Comparison of ENCODE assay signal across 11 cellular contexts in genomic region chr4:83115000-83115399, GRCh38. TPM values are rescaled to one million over a fixed set of nuclear protein-coding genes. Genes with fewer than 3 reads are reported as not detected.
DNase-seq lines count a peak whose midpoint lies in the region; FAIRE-seq and TF ChIP-seq lines count a peak whose summit lies in the region.
"Had no signal": no experiment of that assay in that cellular context is flagged by ENCODE, and none has a peak within 500 bp of the region (broad histone marks: within the 10 kb centered on the region; RNA-seq: fewer than 3 reads in every experiment).

No MANE protein-coding gene starts in this region.

- H3K9me3 ChIP-seq in Peyer's patch (no peaks in the 10 kb centered on the region), endothelial cell of umbilical vein (replicated peaks; ENCODE audit: control insufficient read depth, insufficient read depth, low read length) (no peaks in the 10 kb centered on the region), smooth muscle cell (replicated peaks; ENCODE audit: low read depth) (no peaks in the 10 kb centered on the region)
- H3K9me3 ChIP-seq: testis had no signal

- H3K4me1 ChIP-seq in Peyer's patch (peaks cover 0 to 26% (median 5%) of the 10 kb centered on the region in 4 donors), endothelial cell of umbilical vein (ENCODE audit: control insufficient read depth, extremely low read depth, insufficient read depth, low read length) (peaks cover 9% of the 10 kb centered on the region), smooth muscle cell (ENCODE audit: low read depth) (no peaks in the 10 kb centered on the region)
- H3K4me1 ChIP-seq: testis had no signal

- peak overlapping the region; percentile 64 to 88 (median 74) for H3K27ac ChIP-seq in Peyer's patch
- H3K27ac ChIP-seq in endothelial cell of umbilical vein (ENCODE audit: insufficient read depth, low read depth, low read length): no peak overlapping the region
- peak overlapping the region; percentile 40 for H3K27ac ChIP-seq in smooth muscle cell (ENCODE audit: low read depth)
- H3K27ac ChIP-seq: testis had no signal

- no TSS peak for BruUV-seq in endothelial cell of umbilical vein (replicated peaks; lab: Mats Ljungman, UMichigan)

- peak; percentile 73 for DNase-seq in NCI-H510A treated with DMSO at 0.1 percent for 48 hours (lab: John Stamatoyannopoulos, UW)
- no peak for DNase-seq in NCI-H510A (lab: John Stamatoyannopoulos, UW)
- no peak for DNase-seq in Peyer's patch
- no peak for DNase-seq in endothelial cell of umbilical vein (ENCODE audit: low read depth, low spot score)
- DNase-seq in smooth muscle cell (lab: John Stamatoyannopoulos, UW; ENCODE audit: unreplicated experiment): no peak
- DNase-seq in GM19240 (ENCODE audit: insufficient read length, low spot score): no peak
- DNase-seq in occipital lobe (lab: John Stamatoyannopoulos, UW): no peak
- no peak for DNase-seq in NCI-H187 treated with DMSO at 0.1 percent for 48 hours (lab: John Stamatoyannopoulos, UW)
- DNase-seq: amygdala, testis had no signal

- H3K27me3 ChIP-seq in Peyer's patch (no peaks in the 10 kb centered on the region), endothelial cell of umbilical vein (ENCODE audit: control insufficient read depth in 2 of 2, insufficient read depth in 2 of 2, low read length in 2 of 2) (no peaks in the 10 kb centered on the region), smooth muscle cell (ENCODE audit: low read depth) (no peaks in the 10 kb centered on the region)
- H3K27me3 ChIP-seq: testis had no signal

- dilution Hi-C loops in endothelial cell of umbilical vein (cut with MboI; ENCODE audit: extremely low pct_ligation_motif_present, low sequenced_read_pairs): no loop called here

- H3K4me2 ChIP-seq in endothelial cell of umbilical vein (ENCODE audit: insufficient read depth, low read length): no peak overlapping the region
- peak overlapping the region; percentile 32 for H3K4me2 ChIP-seq in smooth muscle cell

- H3K9me1 ChIP-seq in endothelial cell of umbilical vein (replicated peaks; ENCODE audit: control insufficient read depth, extremely low read depth, insufficient read depth, low read length): no peaks in the 10 kb centered on the region

- TF ChIP-seq CTCF in Peyer's patch (IDR thresholded peaks at IDR 0.05) (no peak), endothelial cell of umbilical vein (IDR thresholded peaks at IDR 0.05; ENCODE audit: extremely low read depth in 1 of 2, insufficient read depth in 1 of 2, low read depth in 1 of 2, low read length in 2 of 2) (no peak), smooth muscle cell (IDR thresholded peaks at IDR 0.05; ENCODE audit: borderline replicate concordance, insufficient read depth, poor library complexity, severe bottlenecking) (no peak)

- no peak overlapping the region for H3K4me3 ChIP-seq in Peyer's patch
- no peak overlapping the region for H3K4me3 ChIP-seq in endothelial cell of umbilical vein (replicated peaks in 1 of 3; ENCODE audit: insufficient read depth in 1 of 3, low read depth in 1 of 3, low read length in 3 of 3)
- H3K4me3 ChIP-seq in smooth muscle cell: no peak overlapping the region
- H3K4me3 ChIP-seq: testis had no signal

- H3K36me3 ChIP-seq in Peyer's patch (no peaks in the 10 kb centered on the region), endothelial cell of umbilical vein (ENCODE audit: control insufficient read depth in 2 of 2, extremely low read depth in 1 of 2, insufficient read depth in 2 of 2, low read length in 2 of 2) (no peaks in the 10 kb centered on the region), smooth muscle cell (ENCODE audit: low read depth) (no peaks in the 10 kb centered on the region)

- H3K9ac ChIP-seq in endothelial cell of umbilical vein (replicated peaks; ENCODE audit: extremely low read depth, insufficient read depth, low read length): no peak overlapping the region
- no peak overlapping the region for H3K9ac ChIP-seq in smooth muscle cell (ENCODE audit: low read depth)

- POLR2A ChIA-PET in endothelial cell of umbilical vein (lab: Charles Lee): no interaction called here

- TF ChIP-seq POLR2A in Peyer's patch (IDR thresholded peaks at IDR 0.05) (no peak), endothelial cell of umbilical vein (IDR thresholded peaks at IDR 0.05; ENCODE audit: low read depth, low read length) (no peak)

- FAIRE-seq in endothelial cell of umbilical vein (lab: Jason Lieb, UNC): no peak
- FAIRE-seq: A204.1 had no signal

- H3F3A ChIP-seq in smooth muscle cell (ENCODE audit: low read depth): no peaks in the 10 kb centered on the region

- no peaks in the 10 kb centered on the region for H3K79me2 ChIP-seq in endothelial cell of umbilical vein (ENCODE audit: control insufficient read depth, insufficient read depth, low read length)
- no peaks in the 10 kb centered on the region for H3K79me2 ChIP-seq in smooth muscle cell (ENCODE audit: low read depth)

- H4K20me1 ChIP-seq in endothelial cell of umbilical vein (replicated peaks; ENCODE audit: control insufficient read depth, extremely low read depth, insufficient read depth, low read length): no peaks in the 10 kb centered on the region
- H4K20me1 ChIP-seq in smooth muscle cell (ENCODE audit: low read depth): no peaks in the 10 kb centered on the region

- CTCF ChIA-PET in endothelial cell of umbilical vein (lab: Charles Lee): interaction anchor here (0.9 to 1.6 kb wide), 5 partner anchors 9 to 145 kb away, joined by 3 to 5 read pairs (median 3); no protein-coding TSS in a partner anchor

- intact Hi-C loops in endothelial cell of umbilical vein (cut with micrococcal nuclease): no loop called here

- H2AFZ ChIP-seq in endothelial cell of umbilical vein (ENCODE audit: low read depth, low read length) (peak overlapping the region; percentile 75), smooth muscle cell (ENCODE audit: low read depth) (no peak overlapping the region)

TF ChIP-seq in endothelial cell of umbilical vein, 7 proteins besides CTCF, POLR2A, EP300 and RAD21:
- TF ChIP-seq POLR2AphosphoS5 (IDR thresholded peaks at IDR 0.05; ENCODE audit: insufficient read depth, low read depth, low read length) (no peak), GATA2 (IDR thresholded peaks at IDR 0.05; ENCODE audit: insufficient read depth, insufficient read length, low read depth, low read length) (no peak)

RNA-seq across cellular contexts. Expression of gene PLAC8, which starts 0.5 kb away (rescaled TPM):
- total RNA-seq in Peyer's patch (100 to 1,000 TPM in 2 of 4 donors, 10 to 100 TPM in 2; 36.3 to 148 (median 107) TPM), endothelial cell of umbilical vein (5.7 and 12.1 TPM in 2 replicates), smooth muscle cell (23.8 and 25.6 TPM in 2 replicates), occipital lobe (1.4 TPM)
- polyA plus RNA-seq in endothelial cell of umbilical vein (4.1 and 4.9 TPM in 2 replicates), smooth muscle cell (5.0 and 19.5 TPM in 2 replicates)
- polyA plus RNA-seq in endothelial cell of umbilical vein (2011; cell fraction: cytosol; rRNA removed): 3.9 and 4.1 TPM in 2 replicates
- polyA plus RNA-seq in endothelial cell of umbilical vein (2011; cell fraction: nucleus; rRNA removed): 1.9 and 2.1 TPM in 2 replicates
- 8.0 and 14.5 TPM in 2 replicates for polyA plus RNA-seq in endothelial cell of umbilical vein (2012)
- polyA minus RNA-seq in endothelial cell of umbilical vein: 3.0 and 5.9 TPM in 2 replicates
- 8.1 TPM for polyA minus RNA-seq in endothelial cell of umbilical vein (2011; cell fraction: cytosol; rRNA and poly(A)+ RNA removed)
- 1.2 and 1.3 TPM in 2 replicates for polyA minus RNA-seq in endothelial cell of umbilical vein (2011; cell fraction: nucleus; rRNA and poly(A)+ RNA removed)
